ENCODE assay signal across 8 cellular contexts in genomic region chr18:48663931-48664847, GRCh38.
DNase-seq lines count a peak whose midpoint lies in the region; ATAC-seq, FAIRE-seq and TF ChIP-seq lines count a peak whose summit lies in the region.

No MANE protein-coding gene starts in this region.

- POLR2A ChIA-PET in activated CD4-positive, alpha-beta memory T cell treated with anti-CD3 and anti-CD28 coated beads for 36 hours (lab: Charles Lee), result no interaction called here
- POLR2A ChIA-PET in H1 (lab: Charles Lee; ENCODE audit: partially characterized antibody), result no interaction called here

- H3K9me3 ChIP-seq in H1 (ENCODE audit: insufficient read depth in 2 of 2, low read depth in 1 of 2, low read length in 1 of 2), result peaks cover 0 to 5% of the 10 kb centered on the region in 2 experiments; a peak in 3 of 4 replicates

- no peaks in the 10 kb centered on the region for H3K27me3 Mint-ChIP-seq in activated CD4-positive, alpha-beta memory T cell treated with anti-CD3 and anti-CD28 coated beads for 36 hours
- H3K27me3 Mint-ChIP-seq in mesothelial cell of epicardium (ENCODE audit: low read depth), result no peaks in the 10 kb centered on the region

- H3K79me1 ChIP-seq in H1 (ENCODE audit: low read depth, low read length), result no peaks in the 10 kb centered on the region; the same call in 1 of the 2 replicates

- H4K5ac ChIP-seq in H1 (ENCODE audit: insufficient read length, low read depth, low read length), result no peak overlapping the region

- peaks cover 0 to 5% (median 0%) of the 10 kb centered on the region in 4 experiments; a peak in 2 of 8 replicates for H3K36me3 ChIP-seq in H1 (ENCODE audit: control insufficient read depth in 2 of 4, insufficient read depth in 4 of 4, low read length in 3 of 4)

- H3K4me2 ChIP-seq in H1 (ENCODE audit: insufficient read depth in 1 of 2, low read depth in 2 of 2, low read length in 2 of 2), result no peak overlapping the region

- H3K4me3 ChIP-seq in H1 (ENCODE audit: extremely low read depth in 1 of 4, insufficient read depth in 2 of 4, low read depth in 3 of 4, low read length in 4 of 4), result no peak overlapping the region

- H2AFZ ChIP-seq in H1 (ENCODE audit: low read length), result no peak overlapping the region

- peak; percentile 39 for FAIRE-seq in H1 (lab: Jason Lieb, UNC)

- TF ChIP-seq RAD21 in H1 (IDR thresholded peaks at IDR 0.05 in 1 of 2, conservative IDR thresholded peaks at IDR 0.05 in 1 of 2; ENCODE audit: low read depth in 2 of 2, low read length in 2 of 2), result peak; percentile 83 to 89

- intact Hi-C loops in activated CD4-positive, alpha-beta memory T cell treated with anti-CD3 and anti-CD28 coated beads for 36 hours (cut with micrococcal nuclease), result loop anchor here (1.0 kb wide), 1 partner anchor 188 kb away; no protein-coding TSS in a partner anchor

- DNase-seq in DMS79 treated with DMSO at 0.1 percent for 48 hours (lab: John Stamatoyannopoulos, UW) (peak; percentile 5), DMS79 (lab: John Stamatoyannopoulos, UW) (no peak), NCI-H2029 treated with DMSO at 0.1 percent for 48 hours (lab: John Stamatoyannopoulos, UW) (peak; percentile 20), H1 (ENCODE audit: low read depth in 1 of 2, low spot score in 2 of 2) (peak; percentile 56 to 99), mesothelial cell of epicardium (ENCODE audit: low spot score in 2 of 2, unreplicated experiment in 2 of 2) (peak in 1 of 2 experiments; percentile 81)
- DNase-seq in activated CD4-positive, alpha-beta memory T cell treated with anti-CD3 and anti-CD28 coated beads for 36 hours, result peak; percentile 69
- peak; percentile 28 for DNase-seq in stimulated activated CD8-positive, alpha-beta memory T cell treated with anti-CD3 and anti-CD28 coated beads, Interleukin-7, amount 100 ng/mL, for 24 hours (ENCODE audit: low read depth)

- no peaks in the 10 kb centered on the region for H3K23me2 ChIP-seq in H1 (ENCODE audit: low read depth, low read length)

- no peak overlapping the region for H2BK120ac ChIP-seq in H1 (replicated peaks; ENCODE audit: low read depth, low read length)

- 0 out of 2 replicates have a peak overlapping the region, but pooled peaks have one; percentile 27 for H2BK12ac ChIP-seq in H1 (ENCODE audit: low read depth, low read length)

- H3K14ac ChIP-seq in H1 (ENCODE audit: insufficient read length), result no peak overlapping the region

- TF ChIP-seq POLR2A in H1 (IDR thresholded peaks at IDR 0.05; ENCODE audit: control extremely low read depth in 1 of 2, low read depth in 2 of 2, low read length in 2 of 2), result no peak

- no peak overlapping the region for H4K91ac ChIP-seq in H1 (replicated peaks; ENCODE audit: insufficient read length, low read length)

- TF ChIP-seq CTCF in H1 (IDR thresholded peaks at IDR 0.05; ENCODE audit: control extremely low read depth in 1 of 3, insufficient read depth in 1 of 3, low read depth in 1 of 3, low read length in 3 of 3), result peak; percentile 93 to 97 (median 93)
- TF ChIP-seq CTCF in mesothelial cell of epicardium (IDR thresholded peaks at IDR 0.05; ENCODE audit: unreplicated experiment), result peak; percentile 90

- H3K27me3 ChIP-seq in H1 (replicated peaks in 1 of 4; ENCODE audit: control insufficient read depth in 3 of 4, extremely low read depth in 1 of 4, insufficient read depth in 3 of 4, low read length in 3 of 4), result no peaks in the 10 kb centered on the region

- H2BK15ac ChIP-seq in H1 (ENCODE audit: low read length), result no peak overlapping the region

- no peak for TF ChIP-seq EP300 in H1 (IDR thresholded peaks at IDR 0.05; ENCODE audit: borderline replicate concordance in 1 of 2, low read depth in 2 of 2, low read length in 2 of 2)

- no peaks in the 10 kb centered on the region for H4K20me1 ChIP-seq in H1 (replicated peaks in 1 of 2; ENCODE audit: control insufficient read depth in 1 of 2, insufficient read depth in 2 of 2, low read length in 2 of 2)

- H3K9me3 Mint-ChIP-seq in activated CD4-positive, alpha-beta memory T cell treated with anti-CD3 and anti-CD28 coated beads for 36 hours, result peaks cover 9% of the 10 kb centered on the region
- peaks cover 10% of the 10 kb centered on the region for H3K9me3 Mint-ChIP-seq in mesothelial cell of epicardium

- H2BK20ac ChIP-seq in H1 (ENCODE audit: low read length), result no peak overlapping the region

- WGBS in H1 (ENCODE audit: extremely low coverage in 1 of 2, insufficient coverage in 1 of 2, insufficient read length in 1 of 2, insufficient replicate concordance in 2 of 2, low coverage in 1 of 2, low lambda C conversion rate in 2 of 2, missing lambda C conversion rate in 1 of 2), 2 experiments, result 63% methylated on average over 20 of the region's 29 CpGs; no CpG with 5 or more reads in 1 of the 2 experiments

- H3K4me3 Mint-ChIP-seq in activated CD4-positive, alpha-beta memory T cell treated with anti-CD3 and anti-CD28 coated beads for 36 hours, result no peak overlapping the region
- H3K4me3 Mint-ChIP-seq in mesothelial cell of epicardium, result no peak overlapping the region

- H3K9ac ChIP-seq in H1 (replicated peaks in 1 of 4; ENCODE audit: extremely low read depth in 1 of 4, low read depth in 3 of 4, low read length in 3 of 4), result no peak overlapping the region

- no peak overlapping the region for H3K27ac Mint-ChIP-seq in activated CD4-positive, alpha-beta memory T cell treated with anti-CD3 and anti-CD28 coated beads for 36 hours
- H3K27ac Mint-ChIP-seq in mesothelial cell of epicardium, result no peak overlapping the region

- no peak for ATAC-seq in HG02973 (IDR thresholded peaks at IDR 0.05; ENCODE audit: unreplicated experiment)

- H3K79me2 ChIP-seq in H1 (ENCODE audit: control insufficient read depth in 1 of 2, insufficient read depth in 2 of 2, low read length in 2 of 2), result no peaks in the 10 kb centered on the region

- H3K27ac ChIP-seq in H1 (ENCODE audit: low read depth, low read length), result no peak overlapping the region

- H3K36me3 Mint-ChIP-seq in activated CD4-positive, alpha-beta memory T cell treated with anti-CD3 and anti-CD28 coated beads for 36 hours, result peaks cover 5% of the 10 kb centered on the region
- H3K36me3 Mint-ChIP-seq in mesothelial cell of epicardium, result peaks cover 16% of the 10 kb centered on the region

- peak overlapping the region; percentile 84; the same call in 1 of the 2 replicates for H2AK5ac ChIP-seq in H1 (ENCODE audit: low read depth, low read length)

- CTCF ChIA-PET in activated CD4-positive, alpha-beta memory T cell treated with anti-CD3 and anti-CD28 coated beads for 36 hours (lab: Charles Lee), result interaction anchor here (0.6 to 3.2 kb wide), 9 partner anchors 57 to 401 kb away, joined by 3 to 48 read pairs (median 3); no protein-coding TSS in a partner anchor
- CTCF ChIA-PET in H1 (lab: Charles Lee; ENCODE audit: partially characterized antibody), result interaction anchor here (0.6 to 5.2 kb wide), 40 partner anchors 9 to 762 kb away, joined by 3 to 46 read pairs (median 4); no protein-coding TSS in a partner anchor

- no peak overlapping the region for H2BK5ac ChIP-seq in H1 (ENCODE audit: low read depth, low read length)

- peaks cover 0 to 9% (median 5%) of the 10 kb centered on the region in 4 experiments; a peak in 5 of 7 replicates for H3K4me1 ChIP-seq in H1 (replicated peaks in 1 of 4; ENCODE audit: control insufficient read depth in 3 of 4, insufficient read depth in 4 of 4, low read length in 3 of 4)

- H4K8ac ChIP-seq in H1 (ENCODE audit: extremely low read depth, insufficient read depth, low read length), result no peak overlapping the region; the same call in 1 of the 2 replicates

- no peak overlapping the region for H3K23ac ChIP-seq in H1 (ENCODE audit: insufficient read length)

- no peak overlapping the region; the same call in 1 of the 2 replicates for H3K18ac ChIP-seq in H1 (ENCODE audit: extremely low read depth, low read length)

- H3K4ac ChIP-seq in H1 (replicated peaks; ENCODE audit: insufficient read length, low read depth, low read length), result no peak overlapping the region

- H3K4me1 Mint-ChIP-seq in activated CD4-positive, alpha-beta memory T cell treated with anti-CD3 and anti-CD28 coated beads for 36 hours (ENCODE audit: low read depth), result no peaks in the 10 kb centered on the region
- H3K4me1 Mint-ChIP-seq in mesothelial cell of epicardium, result peaks cover 29% of the 10 kb centered on the region

- no peak overlapping the region for H3K56ac ChIP-seq in H1 (replicated peaks; ENCODE audit: insufficient read length, low read depth, low read length)

TF ChIP-seq in H1, 55 proteins besides CTCF, POLR2A, EP300 and RAD21 (continues in another document):
- no peak for TF ChIP-seq CTBP2 (IDR thresholded peaks at IDR 0.05; ENCODE audit: borderline replicate concordance, insufficient read depth, insufficient read length, low read length)
